12 cellular contexts compared by ENCODE assay signal in the genomic region with DNA sequence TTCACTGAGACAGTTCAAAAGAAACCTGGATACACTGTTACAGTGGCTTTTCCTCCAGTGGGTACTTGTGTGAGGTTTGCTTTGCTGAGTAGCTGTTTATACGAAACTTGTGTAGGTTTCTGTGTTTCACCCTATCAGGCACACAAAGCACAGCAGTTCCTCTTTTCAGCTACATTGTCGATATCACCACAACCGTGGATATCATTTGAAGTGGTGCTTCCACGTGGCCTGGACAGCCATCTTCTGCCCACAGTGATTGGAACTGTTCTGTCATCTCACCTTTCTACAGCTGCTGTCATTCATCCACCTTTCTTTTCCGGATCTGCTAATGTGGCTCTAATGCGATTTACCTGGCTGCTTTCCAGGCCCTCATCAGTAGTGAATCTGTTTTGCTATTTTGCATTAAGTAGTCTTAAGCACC.
DNase-seq lines count a peak whose midpoint lies in the region; ATAC-seq and TF ChIP-seq lines count a peak whose summit lies in the region.
"Had no signal": no experiment of that assay in that cellular context is flagged by ENCODE, and none has a peak within 500 bp of the region (broad histone marks: within the 10 kb centered on the region; RNA-seq: fewer than 3 reads in every experiment).

No MANE protein-coding gene starts in this region.

- no peaks in the 10 kb centered on the region for H3K36me3 Mint-ChIP-seq in activated T-helper 17 cell treated with anti-CD3 and anti-CD28 coated beads, Interleukin-2, amount 50 U/mL, for 72 hours (ENCODE audit: low read depth)
- H3K36me3 Mint-ChIP-seq: IgD-negative memory B cell had no signal

- no peak overlapping the region for H3K4me3 Mint-ChIP-seq in activated T-helper 17 cell treated with anti-CD3 and anti-CD28 coated beads, Interleukin-2, amount 50 U/mL, for 72 hours
- H3K4me3 Mint-ChIP-seq: IgD-negative memory B cell had no signal

- H3K27ac Mint-ChIP-seq in activated T-helper 17 cell treated with anti-CD3 and anti-CD28 coated beads, Interleukin-2, amount 50 U/mL, for 72 hours, result no peak overlapping the region
- H3K27ac Mint-ChIP-seq: IgD-negative memory B cell had no signal

- no peaks in the 10 kb centered on the region for H3K4me1 Mint-ChIP-seq in activated T-helper 17 cell treated with anti-CD3 and anti-CD28 coated beads, Interleukin-2, amount 50 U/mL, for 72 hours

- H3K27me3 Mint-ChIP-seq in activated T-helper 17 cell treated with anti-CD3 and anti-CD28 coated beads, Interleukin-2, amount 50 U/mL, for 72 hours, result no peaks in the 10 kb centered on the region
- H3K27me3 Mint-ChIP-seq: IgD-negative memory B cell had no signal

- H3K4me3 ChIP-seq in ascending aorta, result no peak overlapping the region
- H3K4me3 ChIP-seq: BLaER1, breast epithelium, SJSA1 had no signal

- no peaks in the 10 kb centered on the region for H3K4me1 ChIP-seq in ascending aorta
- H3K4me1 ChIP-seq: BLaER1, breast epithelium, SJSA1 had no signal

- H3K9me3 Mint-ChIP-seq in activated T-helper 17 cell treated with anti-CD3 and anti-CD28 coated beads, Interleukin-2, amount 50 U/mL, for 72 hours, result peaks cover 15% of the 10 kb centered on the region

- no peaks in the 10 kb centered on the region for H3K36me3 ChIP-seq in ascending aorta
- H3K36me3 ChIP-seq: breast epithelium, SJSA1 had no signal

- no peaks in the 10 kb centered on the region for H3K9me3 ChIP-seq in ascending aorta
- H3K9me3 ChIP-seq: BLaER1, breast epithelium, SJSA1 had no signal

- in situ Hi-C loops in G401 (cut with HindIII; ENCODE audit: low sequenced_read_pairs), result no loop called here

- no peak for TF ChIP-seq CTCF in ascending aorta (IDR thresholded peaks at IDR 0.05)

- no peak overlapping the region for H3K27ac ChIP-seq in ascending aorta
- H3K27ac ChIP-seq: BLaER1, breast epithelium, SJSA1 had no signal

- DNase-seq in G401 (ENCODE audit: low spot score) (peak; percentile 65), NCI-H748 (lab: John Stamatoyannopoulos, UW; ENCODE audit: unreplicated experiment) (peak; percentile 79), Right ventricle myocardium superior (no peak), cardiac septum (ENCODE audit: low spot score) (no peak), ascending aorta (ENCODE audit: low spot score in 2 of 2) (no peak)

- intact Hi-C loops in Right ventricle myocardium superior (cut with DNase I), result no loop called here
- intact Hi-C loops in cardiac septum (cut with DNase I), result no loop called here
- intact Hi-C loops in ascending aorta (cut with DNase I), result no loop called here

- H3K27me3 ChIP-seq in ascending aorta, result no peaks in the 10 kb centered on the region
- H3K27me3 ChIP-seq: BLaER1, breast epithelium, SJSA1 had no signal

- ATAC-seq in GM21515 (IDR thresholded peaks at IDR 0.05; ENCODE audit: unreplicated experiment) (peak; percentile 73), HG03469 (IDR thresholded peaks at IDR 0.05; ENCODE audit: unreplicated experiment) (peak; percentile 82), Right ventricle myocardium superior (ENCODE audit: poor library complexity) (no peak)
- ATAC-seq in activated T-helper 17 cell treated with anti-CD3 and anti-CD28 coated beads, Interleukin-2, amount 50 U/mL, for 72 hours (replicated peaks), result no peak

Comparison
In these comparisons a context has a peak if more than half of its experiments do, and no peak if none do; other contexts are left out.
1. DNase-seq: peak in G401 (single experiment) and NCI-H748 (single experiment); none in Right ventricle myocardium superior (single experiment), cardiac septum (single experiment) and ascending aorta (0 of 2).
2. ATAC-seq: peak in GM21515 (single experiment) and HG03469 (single experiment); none in Right ventricle myocardium superior (single experiment) and activated T-helper 17 cell treated with anti-CD3 and anti-CD28 coated beads, Interleukin-2, amount 50 U/mL, for 72 hours (single experiment).